Comparison of ENCODE assay signal across 1 cellular context in genomic region chr7:901041-901387, GRCh38.
TF ChIP-seq lines count a peak whose summit lies in the region.

No MANE protein-coding gene starts in this region.

TF ChIP-seq in SK-N-SH, 30 proteins besides CTCF, POLR2A, EP300 and RAD21:
- TF ChIP-seq MAX (IDR thresholded peaks at IDR 0.05; ENCODE audit: low read depth) (no peak), CHD2 (IDR thresholded peaks at IDR 0.05; ENCODE audit: low read length, partially characterized antibody) (no peak), SMC3 (IDR thresholded peaks at IDR 0.05; ENCODE audit: low read depth, low read length) (no peak), PBX3 (IDR thresholded peaks at IDR 0.05) (no peak), TAF1 (IDR thresholded peaks at IDR 0.05; ENCODE audit: borderline replicate concordance, low read depth, low read length) (no peak), TCF12 (IDR thresholded peaks at IDR 0.05) (no peak), SIN3A (IDR thresholded peaks at IDR 0.05; ENCODE audit: borderline replicate concordance, low read depth, low read length) (no peak), FOXM1 (IDR thresholded peaks at IDR 0.05; ENCODE audit: low read depth) (no peak), RXRA (IDR thresholded peaks at IDR 0.05; ENCODE audit: borderline replicate concordance, low read depth) (no peak)
